Comparison of ENCODE assay signal across 1 cellular context in genomic region chr11:8503872-8504491, GRCh38.
TF ChIP-seq lines count a peak whose summit lies in the region.

No MANE protein-coding gene starts in this region.

TF ChIP-seq in GM23338, 12 proteins besides CTCF, POLR2A, EP300 and RAD21:
- TF ChIP-seq REST (IDR thresholded peaks at IDR 0.05; ENCODE audit: unreplicated experiment) (no peak), CREB1 (CRISPR knock-in tag; IDR thresholded peaks at IDR 0.05; ENCODE audit: low read depth) (no peak), JUNB (IDR thresholded peaks at IDR 0.05; ENCODE audit: unreplicated experiment) (no peak), NANOG (IDR thresholded peaks at IDR 0.05; ENCODE audit: borderline replicate concordance) (no peak), ZNF114 (CRISPR knock-in tag; IDR thresholded peaks at IDR 0.05) (no peak), EZH2 (IDR thresholded peaks at IDR 0.05; ENCODE audit: low read depth, unreplicated experiment) (no peak), ZNF462 (CRISPR knock-in tag; IDR thresholded peaks at IDR 0.05) (no peak), STAT1 (IDR thresholded peaks at IDR 0.05; ENCODE audit: unreplicated experiment) (no peak), ETS1 (IDR thresholded peaks at IDR 0.05) (no peak), POLR2AphosphoS5 (IDR thresholded peaks at IDR 0.05; ENCODE audit: low read depth) (no peak), ZNF331 (CRISPR knock-in tag; IDR thresholded peaks at IDR 0.05; ENCODE audit: low read depth) (no peak), EZH2phosphoT487 (IDR thresholded peaks at IDR 0.05; ENCODE audit: unreplicated experiment) (no peak)
TF ChIP-seq in GM23338: peak in this region for 0.
